32 cellular contexts compared by ENCODE assay signal in genomic region chr19:5873617-5874199, GRCh38. TPM values are rescaled to one million over a fixed set of nuclear protein-coding genes. Genes with fewer than 3 reads are reported as not detected.
"Had no signal": no experiment of that assay in that cellular context is flagged by ENCODE, and none has a peak within 500 bp of the region (broad histone marks: within the 10 kb centered on the region; RNA-seq: fewer than 3 reads in every experiment).

No MANE protein-coding gene starts in this region.

- H3K4me1 ChIP-seq: Peyer's patch had no signal

- DNase-seq: activated CD4-positive, alpha-beta T cell treated with anti-CD3 and anti-CD28 coated beads for 36 hours; activated CD4-positive, alpha-beta T cell treated with anti-CD3 and anti-CD28 coated beads, Interleukin-2, amount 10 ng/mL, durations not matched to agents 7 days and 5 days; activated CD4-positive, alpha-beta T cell treated with anti-CD3 and anti-CD28 coated beads, Interleukin-2, amount 50 U/mL, for 48 hours; activated CD8-positive, alpha-beta T cell treated with anti-CD3 and anti-CD28 coated beads, Interleukin-2, amount 10 ng/mL, durations not matched to agents 7 days and 5 days; activated naive CD4-positive, alpha-beta T cell treated with anti-CD3 and anti-CD28 coated beads, Interleukin-2, amount 10 ng/mL, durations not matched to agents 7 days and 5 days; activated naive CD8-positive, alpha-beta T cell treated with anti-CD3 and anti-CD28 coated beads for 36 hours; activated T-cell treated with anti-CD3 and anti-CD28 coated beads, Interleukin-2, amount 50 U/mL, for 4 hours; amniotic stem cell; aorta; Kasumi-1; KBM-7; MG63; NCI-H1048; NCI-H1105 treated with DMSO at 0.1 percent for 48 hours; NCI-H1436; NCI-H1694; NCI-H2029; NCI-H510A; NCI-H526; NCI-H748 treated with DMSO at 0.1 percent for 48 hours; NK-92 treated with Interleukin-12 subunit alpha and Interleukin-12 subunit beta, amount 100 ng/mL, for 24 hours; Peyer's patch; RPMI8226; SHP77 treated with DMSO at 0.1 percent for 48 hours had no signal

- FAIRE-seq: TTC549 had no signal

- H3K4me3 ChIP-seq: cardiac muscle cell, MG63, Peyer's patch, SJSA1 had no signal

- H3K36me3 Mint-ChIP-seq: activated naive CD4-positive, alpha-beta T cell treated with anti-CD3 and anti-CD28 coated beads, Interleukin-2, amount 10 ng/mL, durations not matched to agents 7 days and 5 days; activated naive CD8-positive, alpha-beta T cell treated with anti-CD3 and anti-CD28 coated beads for 36 hours had no signal

- ATAC-seq: activated CD4-positive, alpha-beta T cell treated with anti-CD3 and anti-CD28 coated beads for 36 hours; activated CD8-positive, alpha-beta T cell treated with anti-CD3 and anti-CD28 coated beads, Interleukin-2, amount 10 ng/mL, durations not matched to agents 7 days and 5 days; activated T-cell treated with anti-CD3 and anti-CD28 coated beads, Interleukin-2, amount 50 U/mL, for 4 hours had no signal

- H3K27ac ChIP-seq: cardiac muscle cell, SJSA1 had no signal

- H3K27me3 ChIP-seq: cardiac muscle cell, MG63, Peyer's patch, SJSA1 had no signal

- H3K9me3 ChIP-seq: MG63, Peyer's patch had no signal

- H3K27ac Mint-ChIP-seq: activated CD4-positive, alpha-beta T cell treated with anti-CD3 and anti-CD28 coated beads for 36 hours; activated CD4-positive, alpha-beta T cell treated with anti-CD3 and anti-CD28 coated beads, Interleukin-2, amount 10 ng/mL, durations not matched to agents 7 days and 5 days; activated CD8-positive, alpha-beta T cell treated with anti-CD3 and anti-CD28 coated beads, Interleukin-2, amount 10 ng/mL, durations not matched to agents 7 days and 5 days; activated naive CD4-positive, alpha-beta T cell treated with anti-CD3 and anti-CD28 coated beads, Interleukin-2, amount 10 ng/mL, durations not matched to agents 7 days and 5 days; activated naive CD8-positive, alpha-beta T cell treated with anti-CD3 and anti-CD28 coated beads for 36 hours; activated T-helper 1 cell treated with anti-CD3 and anti-CD28 coated beads, Interleukin-12 subunit alpha, Interleukin-12 subunit beta, Interleukin-2, Interleukin-4 antibody, amounts not matched to agents 30 ng/mL and 10 ng/mL and 1 ng/mL, durations not matched to agents 14 hours and 24 hours and 36 hours; T-helper 1 cell treated with Interleukin-12 subunit alpha and Interleukin-12 subunit beta and Interleukin-4 antibody, amounts not matched to agents 30 μg/mL and 1 μg/mL, for 36 hours; T-helper 2 cell treated with Interferon-gamma antibody and Interleukin-4, amounts not matched to agents 5 μg/mL and 100 μg/mL, for 36 hours had no signal

- H3K36me3 ChIP-seq: cardiac muscle cell, MG63, Peyer's patch, SJSA1 had no signal

- H3K9me3 Mint-ChIP-seq: activated CD4-positive, alpha-beta T cell treated with anti-CD3 and anti-CD28 coated beads, Interleukin-2, amount 10 ng/mL, durations not matched to agents 7 days and 5 days; activated naive CD4-positive, alpha-beta T cell treated with anti-CD3 and anti-CD28 coated beads, Interleukin-2, amount 10 ng/mL, durations not matched to agents 7 days and 5 days; activated naive CD8-positive, alpha-beta T cell treated with anti-CD3 and anti-CD28 coated beads for 36 hours; activated T-cell treated with anti-CD3 and anti-CD28 coated beads, Interleukin-2, amount 50 U/mL, for 4 hours; activated T-helper 1 cell treated with anti-CD3 and anti-CD28 coated beads, Interleukin-12 subunit alpha, Interleukin-12 subunit beta, Interleukin-2, Interleukin-4 antibody, amounts not matched to agents 30 ng/mL and 10 ng/mL and 1 ng/mL, durations not matched to agents 14 hours and 24 hours and 36 hours; central memory CD8-positive, alpha-beta T cell; T-helper 1 cell treated with Interleukin-12 subunit alpha and Interleukin-12 subunit beta and Interleukin-4 antibody, amounts not matched to agents 30 μg/mL and 1 μg/mL, for 36 hours; T-helper 2 cell treated with Interferon-gamma antibody and Interleukin-4, amounts not matched to agents 5 μg/mL and 100 μg/mL, for 36 hours had no signal

RNA-seq across cellular contexts. Expression of gene FUT5, which starts 3.4 kb away (rescaled TPM):
- total RNA-seq: activated CD4-positive, alpha-beta T cell treated with anti-CD3 and anti-CD28 coated beads, Interleukin-2, amount 10 ng/mL, durations not matched to agents 7 days and 5 days; activated CD8-positive, alpha-beta T cell treated with anti-CD3 and anti-CD28 coated beads, Interleukin-2, amount 10 ng/mL, durations not matched to agents 7 days and 5 days; activated naive CD8-positive, alpha-beta T cell treated with anti-CD3 and anti-CD28 coated beads for 36 hours; activated T-cell treated with anti-CD3 and anti-CD28 coated beads, Interleukin-2, amount 50 U/mL, for 4 hours; activated T-helper 1 cell treated with anti-CD3 and anti-CD28 coated beads, Interleukin-12 subunit alpha, Interleukin-12 subunit beta, Interleukin-2, Interleukin-4 antibody, amounts not matched to agents 30 ng/mL and 10 ng/mL and 1 ng/mL, durations not matched to agents 14 hours and 24 hours and 36 hours; aorta; PC-3; Peyer's patch; SJSA1 had no signal
- polyA plus RNA-seq: aorta, cardiac muscle cell had no signal

RNA-seq across cellular contexts. Expression of gene FUT3, which starts 22.5 kb away (rescaled TPM):
- total RNA-seq: activated CD4-positive, alpha-beta T cell treated with anti-CD3 and anti-CD28 coated beads for 36 hours; activated CD4-positive, alpha-beta T cell treated with anti-CD3 and anti-CD28 coated beads, Interleukin-2, amount 10 ng/mL, durations not matched to agents 7 days and 5 days; activated CD8-positive, alpha-beta T cell treated with anti-CD3 and anti-CD28 coated beads, Interleukin-2, amount 10 ng/mL, durations not matched to agents 7 days and 5 days; activated naive CD8-positive, alpha-beta T cell treated with anti-CD3 and anti-CD28 coated beads for 36 hours; activated T-helper 1 cell treated with anti-CD3 and anti-CD28 coated beads, Interleukin-12 subunit alpha, Interleukin-12 subunit beta, Interleukin-2, Interleukin-4 antibody, amounts not matched to agents 30 ng/mL and 10 ng/mL and 1 ng/mL, durations not matched to agents 14 hours and 24 hours and 36 hours; aorta; SJSA1 had no signal
- polyA plus RNA-seq: cardiac muscle cell had no signal

RNA-seq across cellular contexts. Expression of gene FUT6, which starts 34.2 kb away (rescaled TPM):
- total RNA-seq: activated CD4-positive, alpha-beta T cell treated with anti-CD3 and anti-CD28 coated beads for 36 hours; activated CD4-positive, alpha-beta T cell treated with anti-CD3 and anti-CD28 coated beads, Interleukin-2, amount 10 ng/mL, durations not matched to agents 7 days and 5 days; activated naive CD8-positive, alpha-beta T cell treated with anti-CD3 and anti-CD28 coated beads for 36 hours; activated T-cell treated with anti-CD3 and anti-CD28 coated beads, Interleukin-2, amount 50 U/mL, for 4 hours; activated T-helper 1 cell treated with anti-CD3 and anti-CD28 coated beads, Interleukin-12 subunit alpha, Interleukin-12 subunit beta, Interleukin-2, Interleukin-4 antibody, amounts not matched to agents 30 ng/mL and 10 ng/mL and 1 ng/mL, durations not matched to agents 14 hours and 24 hours and 36 hours; aorta; cardiac muscle cell; SJSA1 had no signal
- polyA plus RNA-seq: cardiac muscle cell had no signal
